Comparison of ENCODE assay signal across 10 cellular contexts in the genomic region with DNA sequence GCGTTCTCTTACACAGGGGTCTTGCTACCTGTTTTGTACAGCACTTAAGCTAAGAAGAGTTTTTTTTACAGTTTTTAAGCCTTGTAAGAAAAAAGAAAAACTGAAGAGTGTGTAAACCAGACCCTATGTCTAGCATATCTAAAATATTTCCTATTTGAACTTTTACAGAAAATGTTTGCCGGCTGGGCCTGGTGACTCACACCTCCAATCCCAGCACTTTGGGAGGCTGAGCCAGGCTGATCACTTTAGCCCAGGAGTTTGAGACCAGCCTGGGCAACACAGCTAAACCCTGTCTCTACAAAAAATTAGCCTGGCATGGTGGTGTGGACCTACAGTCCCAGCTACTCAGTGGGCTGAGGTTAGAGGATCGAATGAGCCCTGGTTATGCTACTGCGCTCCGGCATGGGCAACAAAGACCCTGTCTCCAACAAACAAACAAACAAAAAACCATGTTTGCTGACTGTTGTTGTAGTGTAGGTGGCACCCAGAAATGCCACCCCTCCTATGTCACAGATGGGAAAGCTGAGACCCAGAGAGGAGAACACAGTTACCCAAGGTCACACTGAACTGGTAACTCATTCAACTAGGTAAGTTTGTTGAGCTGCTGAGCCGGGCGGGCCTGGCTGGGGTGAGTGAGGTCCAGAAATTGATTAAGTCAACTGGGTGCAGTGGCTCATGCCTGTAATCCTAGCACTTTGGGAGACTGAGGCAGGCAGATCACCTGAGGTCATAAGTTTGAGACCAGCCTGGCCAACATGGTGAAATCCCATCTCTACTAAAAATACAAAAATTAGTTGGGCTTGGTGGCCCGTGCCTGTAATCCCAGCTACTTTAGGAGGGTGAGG. TPM values are rescaled to one million over a fixed set of nuclear protein-coding genes. Genes with fewer than 3 reads are reported as not detected.
DNase-seq lines count a peak whose midpoint lies in the region; ATAC-seq and TF ChIP-seq lines count a peak whose summit lies in the region.
"Had no signal": no experiment of that assay in that cellular context is flagged by ENCODE, and none has a peak within 500 bp of the region (broad histone marks: within the 10 kb centered on the region; RNA-seq: fewer than 3 reads in every experiment).

No MANE protein-coding gene starts in this region.

- POLR2A ChIA-PET in activated CD8-positive, alpha-beta T cell treated with anti-CD3 and anti-CD28 coated beads, Interleukin-2, amount 10 ng/mL, durations not matched to agents 7 days and 5 days (lab: Charles Lee), result no interaction called here

- peak overlapping the region; percentile 82 to 97 (median 92) for H3K27ac ChIP-seq in gastroesophageal sphincter

- H3K36me3 ChIP-seq in gastroesophageal sphincter, result no peaks in the 10 kb centered on the region

- H3K4me3 Mint-ChIP-seq in activated T-cell treated with anti-CD3 and anti-CD28 coated beads, Interleukin-2, amount 50 U/mL, for 24 hours, result peak overlapping the region; percentile 94
- peak overlapping the region; percentile 88 for H3K4me3 Mint-ChIP-seq in activated CD8-positive, alpha-beta T cell treated with anti-CD3 and anti-CD28 coated beads, Interleukin-2, amount 10 ng/mL, durations not matched to agents 7 days and 5 days
- peak overlapping the region; percentile 77 to 94 for H3K4me3 Mint-ChIP-seq in stimulated activated naive CD8-positive, alpha-beta T cell treated with anti-CD3 and anti-CD28 coated beads, Interleukin-15, amount 100 ng/mL, for 72 hours

- H3K27ac Mint-ChIP-seq in activated T-cell treated with anti-CD3 and anti-CD28 coated beads, Interleukin-2, amount 50 U/mL, for 24 hours, result peak overlapping the region; percentile 89
- H3K27ac Mint-ChIP-seq in activated CD8-positive, alpha-beta T cell treated with anti-CD3 and anti-CD28 coated beads, Interleukin-2, amount 10 ng/mL, durations not matched to agents 7 days and 5 days, result peak overlapping the region; percentile 83
- H3K27ac Mint-ChIP-seq in stimulated activated naive CD8-positive, alpha-beta T cell treated with anti-CD3 and anti-CD28 coated beads, Interleukin-15, amount 100 ng/mL, for 72 hours, result peak overlapping the region; percentile 19 to 90

- WGBS in gastroesophageal sphincter (ENCODE audit: low coverage in 1 of 2), 2 donors, result 51 to 85% methylated on average over 3 to 4 of the region's 8 CpGs

- H3K9me3 ChIP-seq in gastroesophageal sphincter, result no peaks in the 10 kb centered on the region

- H3K9me3 Mint-ChIP-seq in activated T-cell treated with anti-CD3 and anti-CD28 coated beads, Interleukin-2, amount 50 U/mL, for 24 hours, result no peaks in the 10 kb centered on the region
- H3K9me3 Mint-ChIP-seq in activated CD8-positive, alpha-beta T cell treated with anti-CD3 and anti-CD28 coated beads, Interleukin-2, amount 10 ng/mL, durations not matched to agents 7 days and 5 days (ENCODE audit: insufficient read depth), result no peaks in the 10 kb centered on the region
- no peaks in the 10 kb centered on the region for H3K9me3 Mint-ChIP-seq in stimulated activated naive CD8-positive, alpha-beta T cell treated with anti-CD3 and anti-CD28 coated beads, Interleukin-15, amount 100 ng/mL, for 72 hours

- no peak for TF ChIP-seq CTCF in gastroesophageal sphincter (IDR thresholded peaks at IDR 0.05)

- H3K4me1 Mint-ChIP-seq in activated T-cell treated with anti-CD3 and anti-CD28 coated beads, Interleukin-2, amount 50 U/mL, for 24 hours (ENCODE audit: low read depth), result peaks cover 42% of the 10 kb centered on the region
- peaks cover 31% of the 10 kb centered on the region for H3K4me1 Mint-ChIP-seq in activated CD8-positive, alpha-beta T cell treated with anti-CD3 and anti-CD28 coated beads, Interleukin-2, amount 10 ng/mL, durations not matched to agents 7 days and 5 days (ENCODE audit: low read depth)
- H3K4me1 Mint-ChIP-seq in stimulated activated naive CD8-positive, alpha-beta T cell treated with anti-CD3 and anti-CD28 coated beads, Interleukin-15, amount 100 ng/mL, for 72 hours, result peaks cover 30% of the 10 kb centered on the region

- H3K27me3 ChIP-seq in gastroesophageal sphincter, result peaks cover 7% of the 10 kb centered on the region

- peaks cover 17% of the 10 kb centered on the region for H3K36me3 Mint-ChIP-seq in activated T-cell treated with anti-CD3 and anti-CD28 coated beads, Interleukin-2, amount 50 U/mL, for 24 hours (ENCODE audit: low read depth)
- peaks cover 22% of the 10 kb centered on the region for H3K36me3 Mint-ChIP-seq in activated CD8-positive, alpha-beta T cell treated with anti-CD3 and anti-CD28 coated beads, Interleukin-2, amount 10 ng/mL, durations not matched to agents 7 days and 5 days (ENCODE audit: low read depth)

- no peak for DNase-seq in activated T-cell treated with anti-CD3 and anti-CD28 coated beads, Interleukin-2, amount 50 U/mL, for 24 hours
- no peak for DNase-seq in activated T-cell treated with anti-CD3 and anti-CD28 coated beads, Interleukin-2, amount 50 U/mL, for 1 hour
- no peak for DNase-seq in activated CD8-positive, alpha-beta T cell treated with anti-CD3 and anti-CD28 coated beads, Interleukin-2, amount 10 ng/mL, durations not matched to agents 7 days and 5 days
- no peak for DNase-seq in stimulated activated naive CD8-positive, alpha-beta T cell treated with anti-CD3 and anti-CD28 coated beads, Interleukin-15, amount 100 ng/mL, for 72 hours
- DNase-seq in NCI-H510A (lab: John Stamatoyannopoulos, UW) (no peak), AG08396 (ENCODE audit: low spot score) (no peak)
- DNase-seq: NCI-H524 treated with DMSO at 0.1 percent for 48 hours; stimulated activated CD4-positive, alpha-beta T cell treated with anti-CD3 and anti-CD28 coated beads, Interleukin-12 subunit alpha, Interleukin-12 subunit beta, amount 100 ng/mL, for 4 hours had no signal

- H3K4me3 ChIP-seq in gastroesophageal sphincter, result no peak overlapping the region

- no peak for ATAC-seq in activated CD8-positive, alpha-beta T cell treated with anti-CD3 and anti-CD28 coated beads, Interleukin-2, amount 10 ng/mL, durations not matched to agents 7 days and 5 days
- no peak for ATAC-seq in gastroesophageal sphincter
- ATAC-seq in stimulated activated naive CD8-positive, alpha-beta T cell treated with anti-CD3 and anti-CD28 coated beads, Interleukin-15, amount 100 ng/mL, for 72 hours, result no peak
- no peak for ATAC-seq in HG02571 (IDR thresholded peaks at IDR 0.05; ENCODE audit: unreplicated experiment)

- H3K27me3 Mint-ChIP-seq in activated T-cell treated with anti-CD3 and anti-CD28 coated beads, Interleukin-2, amount 50 U/mL, for 24 hours, result no peaks in the 10 kb centered on the region
- H3K27me3 Mint-ChIP-seq in activated CD8-positive, alpha-beta T cell treated with anti-CD3 and anti-CD28 coated beads, Interleukin-2, amount 10 ng/mL, durations not matched to agents 7 days and 5 days (ENCODE audit: low read depth), result no peaks in the 10 kb centered on the region
- no peaks in the 10 kb centered on the region for H3K27me3 Mint-ChIP-seq in stimulated activated naive CD8-positive, alpha-beta T cell treated with anti-CD3 and anti-CD28 coated beads, Interleukin-15, amount 100 ng/mL, for 72 hours

- peaks cover 0 to 23% (median 0%) of the 10 kb centered on the region in 3 donors for H3K4me1 ChIP-seq in gastroesophageal sphincter

- TF ChIP-seq POLR2A in gastroesophageal sphincter (IDR thresholded peaks at IDR 0.05), result no peak

- TF ChIP-seq EP300 in gastroesophageal sphincter (IDR thresholded peaks at IDR 0.05), result no peak

- CTCF ChIA-PET in activated CD8-positive, alpha-beta T cell treated with anti-CD3 and anti-CD28 coated beads, Interleukin-2, amount 10 ng/mL, durations not matched to agents 7 days and 5 days (lab: Charles Lee), result interaction anchor here (0.7 to 3.2 kb wide), 8 partner anchors 10 to 137 kb away, joined by 3 to 15 read pairs (median 10); a partner anchor contains a TSS

RNA-seq across cellular contexts. Expression of a gene that starts 1.9 kb away (rescaled TPM):
- total RNA-seq in activated CD8-positive, alpha-beta T cell treated with anti-CD3 and anti-CD28 coated beads, Interleukin-2, amount 10 ng/mL, durations not matched to agents 7 days and 5 days, result 100 to 1,000 TPM; 215 to 222 TPM
- total RNA-seq in gastroesophageal sphincter, result 100 to 1,000 TPM; 140 to 246 (median 167) TPM

RNA-seq across cellular contexts. Expression of a gene that starts 7.1 kb away (rescaled TPM):
- 1 to 10 TPM; 1.6 to 3.2 TPM for total RNA-seq in activated CD8-positive, alpha-beta T cell treated with anti-CD3 and anti-CD28 coated beads, Interleukin-2, amount 10 ng/mL, durations not matched to agents 7 days and 5 days
- total RNA-seq in gastroesophageal sphincter, result 1 to 10 TPM in 3 of 4 donors, under 1 TPM in 1; 0.96 to 3.2 (median 2.1) TPM

RNA-seq across cellular contexts. Expression of a gene that starts 8.5 kb away (rescaled TPM):
- total RNA-seq in activated CD8-positive, alpha-beta T cell treated with anti-CD3 and anti-CD28 coated beads, Interleukin-2, amount 10 ng/mL, durations not matched to agents 7 days and 5 days, result 1 to 10 TPM; 2.0 to 3.4 TPM
- 10 to 100 TPM; 11.0 to 19.6 (median 15.3) TPM for total RNA-seq in gastroesophageal sphincter

RNA-seq across cellular contexts. Expression of a gene that starts 37.6 kb away (rescaled TPM):
- total RNA-seq in activated CD8-positive, alpha-beta T cell treated with anti-CD3 and anti-CD28 coated beads, Interleukin-2, amount 10 ng/mL, durations not matched to agents 7 days and 5 days, result 100 to 1,000 TPM; 154 to 172 TPM
- total RNA-seq in gastroesophageal sphincter, result 10 to 100 TPM in 2 of 4 donors, 1 to 10 TPM in 2; 1.9 to 38.0 (median 15.6) TPM
